ENCODE assay signal across 29 cellular contexts in the genomic region with DNA sequence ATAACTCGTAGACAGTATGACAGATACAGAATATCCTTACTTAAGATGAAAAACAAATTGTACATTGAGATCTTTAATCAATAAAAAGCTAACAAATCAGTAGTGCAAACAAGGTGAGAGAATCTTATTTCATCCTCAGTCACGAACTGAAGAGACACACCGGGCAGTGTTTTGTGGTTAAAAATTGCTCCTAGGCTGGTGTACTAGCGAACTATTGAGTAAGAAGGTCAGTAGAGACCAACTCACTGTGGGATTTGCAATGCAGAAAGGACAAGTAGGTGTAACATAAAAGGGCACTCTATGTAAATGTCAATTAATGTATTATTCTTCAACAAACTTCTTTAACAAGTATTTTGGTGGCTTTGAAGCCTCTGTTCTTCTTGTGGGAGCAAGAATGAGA.
"Had no signal": no experiment of that assay in that cellular context is flagged by ENCODE, and none has a peak within 500 bp of the region (broad histone marks: within the 10 kb centered on the region; RNA-seq: fewer than 3 reads in every experiment).

No MANE protein-coding gene starts in this region.

- H3K4me1 ChIP-seq: ascending aorta had no signal

- H3K9me3 ChIP-seq: ascending aorta had no signal

- H3K4me3 ChIP-seq: ascending aorta, cardiac muscle cell had no signal

- DNase-seq: activated B cell treated with CpG ODN at 0.5 μM for 24 hours; activated CD4-positive, alpha-beta memory T cell treated with anti-CD3 and anti-CD28 coated beads, Interleukin-2, amount 10 ng/mL, durations not matched to agents 7 days and 5 days; activated CD4-positive, alpha-beta T cell treated with anti-CD3 and anti-CD28 coated beads for 36 hours; activated CD4-positive, alpha-beta T cell treated with anti-CD3 and anti-CD28 coated beads for 48 hours; activated CD4-positive, alpha-beta T cell treated with anti-CD3 and anti-CD28 coated beads, Interleukin-2, amount 10 ng/mL, durations not matched to agents 7 days and 5 days; activated CD4-positive, alpha-beta T cell treated with anti-CD3 and anti-CD28 coated beads, Interleukin-2, amount 50 U/mL, for 48 hours; activated CD4-positive, CD25-positive, alpha-beta regulatory T cell treated with anti-CD3 and anti-CD28 coated beads, Interleukin-2, amount 50 U/mL, for 72 hours; activated CD8-positive, alpha-beta memory T cell treated with anti-CD3 and anti-CD28 coated beads for 24 hours; activated CD8-positive, alpha-beta memory T cell treated with anti-CD3 and anti-CD28 coated beads, Interleukin-2, amount 10 ng/mL, durations not matched to agents 7 days and 5 days; activated CD8-positive, alpha-beta memory T cell treated with anti-CD3 and anti-CD28 coated beads, Interleukin-2, amount 50 U/mL, for 48 hours; activated CD8-positive, alpha-beta T cell treated with anti-CD3 and anti-CD28 coated beads, Interleukin-2, amount 10 ng/mL, durations not matched to agents 7 days and 5 days; activated effector memory CD4-positive, alpha-beta T cell treated with Interleukin-2 at 50 U/mL for 16 hours; activated gamma-delta T cell; activated naive CD4-positive, alpha-beta T cell treated with anti-CD3 and anti-CD28 coated beads, Interleukin-2, amount 10 ng/mL, durations not matched to agents 7 days and 5 days; activated naive CD4-positive, alpha-beta T cell treated with Interleukin-2 at 50 U/mL for 16 hours; activated naive CD8-positive, alpha-beta T cell treated with anti-CD3 and anti-CD28 coated beads, Interleukin-2, amount 10 ng/mL, durations not matched to agents 7 days and 5 days; activated naive CD8-positive, alpha-beta T cell treated with anti-CD3 and anti-CD28 coated beads, Interleukin-2, amount 50 U/mL, for 24 hours; activated T-cell treated with anti-CD3 and anti-CD28 coated beads, Interleukin-2, amount 50 U/mL, for 24 hours; activated T-cell treated with anti-CD3 and anti-CD28 coated beads, Interleukin-2, amount 50 U/mL, for 48 hours; amygdala; anterior cingulate cortex; caudate nucleus; cerebellar nuclear complex; T-helper 1 cell; T-helper 2 cell; T-helper 9 cell had no signal

- H3K36me3 ChIP-seq: ascending aorta, cardiac muscle cell had no signal

- ATAC-seq: activated CD4-positive, alpha-beta T cell treated with anti-CD3 and anti-CD28 coated beads for 36 hours; activated CD8-positive, alpha-beta memory T cell treated with anti-CD3 and anti-CD28 coated beads, Interleukin-2, amount 10 ng/mL, durations not matched to agents 7 days and 5 days; activated CD8-positive, alpha-beta T cell treated with anti-CD3 and anti-CD28 coated beads, Interleukin-2, amount 10 ng/mL, durations not matched to agents 7 days and 5 days; activated naive CD8-positive, alpha-beta T cell treated with anti-CD3 and anti-CD28 coated beads, Interleukin-2, amount 50 U/mL, for 24 hours had no signal

- H3K27me3 ChIP-seq: ascending aorta, cardiac muscle cell had no signal

- H3K27ac ChIP-seq: ascending aorta, cardiac muscle cell, VCaP had no signal
